In genomic region chr17:14282700-14283099, GRCh38 we compare ENCODE assay signal across 16 cellular contexts. TPM values are rescaled to one million over a fixed set of nuclear protein-coding genes. Genes with fewer than 3 reads are reported as not detected.
DNase-seq lines count a peak whose midpoint lies in the region; ATAC-seq and TF ChIP-seq lines count a peak whose summit lies in the region.
"Had no signal": no experiment of that assay in that cellular context is flagged by ENCODE, and none has a peak within 500 bp of the region (broad histone marks: within the 10 kb centered on the region; RNA-seq: fewer than 3 reads in every experiment).

No MANE protein-coding gene starts in this region.

- no peak overlapping the region for H3K4me3 ChIP-seq in heart left ventricle
- H3K4me3 ChIP-seq: BLaER1 treated with 17β-estradiol and CSF1 and Interleukin-3, amounts not matched to agents 10 nM and 100 nM; GM23248 had no signal

- no peaks in the 10 kb centered on the region for H3K9me3 ChIP-seq in heart left ventricle

- 77 to 85% (median 79%) methylated on average over 3 of the region's 3 CpGs for WGBS in heart left ventricle, 4 donors

- DNase-seq in NCI-H1436 treated with DMSO at 0.1 percent for 48 hours (lab: John Stamatoyannopoulos, UW), result peak; percentile 1
- DNase-seq in NCI-H1436 (lab: John Stamatoyannopoulos, UW), result no peak
- DNase-seq in DMS79 treated with DMSO at 0.1 percent for 48 hours (lab: John Stamatoyannopoulos, UW), result peak; percentile 39
- DNase-seq in NCI-H187 (lab: John Stamatoyannopoulos, UW), result peak; percentile 36 to 49
- DNase-seq in retina, result peak; percentile 39
- DNase-seq in heart left ventricle, result no peak
- DNase-seq: ACHN; CD4-positive, CD25-positive, alpha-beta regulatory T cell; DMS53; EL; GM23248; H7; IMR-90 had no signal

- H3K27me3 ChIP-seq in heart left ventricle, result peaks cover 0 to 31% (median 3%) of the 10 kb centered on the region in 9 donors
- H3K27me3 ChIP-seq: BLaER1 treated with 17β-estradiol and CSF1 and Interleukin-3, amounts not matched to agents 10 nM and 100 nM had no signal

- TF ChIP-seq CTCF in heart left ventricle (IDR thresholded peaks at IDR 0.05), result no peak

- intact Hi-C loops in heart left ventricle (cut with DNase I), result no loop called here

- H3K36me3 ChIP-seq in heart left ventricle, result no peaks in the 10 kb centered on the region
- H3K36me3 ChIP-seq: BLaER1 treated with 17β-estradiol and CSF1 and Interleukin-3, amounts not matched to agents 10 nM and 100 nM had no signal

- no peak for TF ChIP-seq POLR2A in heart left ventricle (IDR thresholded peaks at IDR 0.05)

- H3K4me1 ChIP-seq in heart left ventricle, result no peaks in the 10 kb centered on the region

- ATAC-seq in HG03571 (IDR thresholded peaks at IDR 0.05; ENCODE audit: unreplicated experiment) (no peak), heart left ventricle (no peak)

- H3K27ac ChIP-seq in heart left ventricle, result no peak overlapping the region
- H3K27ac ChIP-seq: BLaER1 treated with 17β-estradiol and CSF1 and Interleukin-3, amounts not matched to agents 10 nM and 100 nM; GM23248 had no signal

RNA-seq across cellular contexts. Expression of gene HS3ST3B1, which starts 18.2 kb away (rescaled TPM):
- total RNA-seq in heart left ventricle, result 1 to 10 TPM; 1.8 to 3.9 (median 3.4) TPM
- polyA plus RNA-seq in heart left ventricle, result 1 to 10 TPM in 1 of 2 donors, under 1 TPM in 1; 0.61 to 2.3 TPM

RNA-seq across cellular contexts. Expression of gene CDRT15, which starts 46.0 kb away (rescaled TPM):
- not detected for total RNA-seq in heart left ventricle
- polyA plus RNA-seq in heart left ventricle, result not detected
- total RNA-seq: A172; CD4-positive, CD25-positive, alpha-beta regulatory T cell; GM23248; H7; IMR-90 had no signal
- polyA plus RNA-seq: GM23248, IMR-90 had no signal

Comparison
In these comparisons a context has a peak if more than half of its experiments do, and no peak if none do; other contexts are left out.
1. DNase-seq: peak in NCI-H1436 treated with DMSO at 0.1 percent for 48 hours (single experiment), DMS79 treated with DMSO at 0.1 percent for 48 hours (single experiment), NCI-H187 (2 of 2) and retina (single experiment); none in NCI-H1436 (single experiment) and heart left ventricle (0 of 5).